1 cellular context compared by ENCODE assay signal in genomic region chr9:137220317-137221094, GRCh38.
TF ChIP-seq lines count a peak whose summit lies in the region.

No MANE protein-coding gene starts in this region.

TF ChIP-seq in GM12878, 131 proteins besides CTCF, POLR2A, EP300 and RAD21:
- TF ChIP-seq RBBP5 (conservative IDR thresholded peaks at IDR 0.05) (no peak), SMAD5 (IDR thresholded peaks at IDR 0.05; ENCODE audit: low read depth) (no peak), JUND (IDR thresholded peaks at IDR 0.05; ENCODE audit: low read depth, low read length) (no peak), EED (IDR thresholded peaks at IDR 0.05; ENCODE audit: low read depth) (no peak), CHD1 (IDR thresholded peaks at IDR 0.05; ENCODE audit: low read depth, low read length) (no peak), RAD51 (IDR thresholded peaks at IDR 0.05) (no peak), ASH2L (IDR thresholded peaks at IDR 0.05; ENCODE audit: borderline replicate concordance, low read depth) (no peak), CEBPB (IDR thresholded peaks at IDR 0.05; ENCODE audit: borderline replicate concordance in 1 of 2, low read depth in 2 of 2, low read length in 2 of 2) (no peak), CUX1 (IDR thresholded peaks at IDR 0.05; ENCODE audit: insufficient replicate concordance, low read depth, low read length) (no peak), BACH1 (IDR thresholded peaks at IDR 0.05; ENCODE audit: borderline replicate concordance) (no peak), TCF7 (IDR thresholded peaks at IDR 0.05; ENCODE audit: borderline replicate concordance) (no peak), CREB1 (IDR thresholded peaks at IDR 0.05; ENCODE audit: low read depth) (no peak), WRNIP1 (IDR thresholded peaks at IDR 0.05; ENCODE audit: borderline replicate concordance, low read depth, low read length) (no peak), CBX5 (IDR thresholded peaks at IDR 0.05; ENCODE audit: low read depth) (no peak), HCFC1 (IDR thresholded peaks at IDR 0.05; ENCODE audit: low read length) (no peak), IKZF1 (conservative IDR thresholded peaks at IDR 0.05) (no peak)
- TF ChIP-seq, protein P1, sequence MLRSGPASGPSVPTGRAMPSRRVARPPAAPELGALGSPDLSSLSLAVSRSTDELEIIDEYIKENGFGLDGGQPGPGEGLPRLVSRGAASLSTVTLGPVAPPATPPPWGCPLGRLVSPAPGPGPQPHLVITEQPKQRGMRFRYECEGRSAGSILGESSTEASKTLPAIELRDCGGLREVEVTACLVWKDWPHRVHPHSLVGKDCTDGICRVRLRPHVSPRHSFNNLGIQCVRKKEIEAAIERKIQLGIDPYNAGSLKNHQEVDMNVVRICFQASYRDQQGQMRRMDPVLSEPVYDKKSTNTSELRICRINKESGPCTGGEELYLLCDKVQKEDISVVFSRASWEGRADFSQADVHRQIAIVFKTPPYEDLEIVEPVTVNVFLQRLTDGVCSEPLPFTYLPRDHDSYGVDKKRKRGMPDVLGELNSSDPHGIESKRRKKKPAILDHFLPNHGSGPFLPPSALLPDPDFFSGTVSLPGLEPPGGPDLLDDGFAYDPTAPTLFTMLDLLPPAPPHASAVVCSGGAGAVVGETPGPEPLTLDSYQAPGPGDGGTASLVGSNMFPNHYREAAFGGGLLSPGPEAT (IDR thresholded peaks at IDR 0.05; ENCODE audit: low read depth) = no peak
- TF ChIP-seq, protein P2, sequence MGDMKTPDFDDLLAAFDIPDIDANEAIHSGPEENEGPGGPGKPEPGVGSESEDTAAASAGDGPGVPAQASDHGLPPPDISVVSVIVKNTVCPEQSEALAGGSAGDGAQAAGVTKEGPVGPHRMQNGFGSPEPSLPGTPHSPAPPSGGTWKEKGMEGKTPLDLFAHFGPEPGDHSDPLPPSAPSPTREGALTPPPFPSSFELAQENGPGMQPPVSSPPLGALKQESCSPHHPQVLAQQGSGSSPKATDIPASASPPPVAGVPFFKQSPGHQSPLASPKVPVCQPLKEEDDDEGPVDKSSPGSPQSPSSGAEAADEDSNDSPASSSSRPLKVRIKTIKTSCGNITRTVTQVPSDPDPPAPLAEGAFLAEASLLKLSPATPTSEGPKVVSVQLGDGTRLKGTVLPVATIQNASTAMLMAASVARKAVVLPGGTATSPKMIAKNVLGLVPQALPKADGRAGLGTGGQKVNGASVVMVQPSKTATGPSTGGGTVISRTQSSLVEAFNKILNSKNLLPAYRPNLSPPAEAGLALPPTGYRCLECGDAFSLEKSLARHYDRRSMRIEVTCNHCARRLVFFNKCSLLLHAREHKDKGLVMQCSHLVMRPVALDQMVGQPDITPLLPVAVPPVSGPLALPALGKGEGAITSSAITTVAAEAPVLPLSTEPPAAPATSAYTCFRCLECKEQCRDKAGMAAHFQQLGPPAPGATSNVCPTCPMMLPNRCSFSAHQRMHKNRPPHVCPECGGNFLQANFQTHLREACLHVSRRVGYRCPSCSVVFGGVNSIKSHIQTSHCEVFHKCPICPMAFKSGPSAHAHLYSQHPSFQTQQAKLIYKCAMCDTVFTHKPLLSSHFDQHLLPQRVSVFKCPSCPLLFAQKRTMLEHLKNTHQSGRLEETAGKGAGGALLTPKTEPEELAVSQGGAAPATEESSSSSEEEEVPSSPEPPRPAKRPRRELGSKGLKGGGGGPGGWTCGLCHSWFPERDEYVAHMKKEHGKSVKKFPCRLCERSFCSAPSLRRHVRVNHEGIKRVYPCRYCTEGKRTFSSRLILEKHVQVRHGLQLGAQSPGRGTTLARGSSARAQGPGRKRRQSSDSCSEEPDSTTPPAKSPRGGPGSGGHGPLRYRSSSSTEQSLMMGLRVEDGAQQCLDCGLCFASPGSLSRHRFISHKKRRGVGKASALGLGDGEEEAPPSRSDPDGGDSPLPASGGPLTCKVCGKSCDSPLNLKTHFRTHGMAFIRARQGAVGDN (IDR thresholded peaks at IDR 0.05) = no peak
